9 cellular contexts compared by ENCODE assay signal in the genomic region with DNA sequence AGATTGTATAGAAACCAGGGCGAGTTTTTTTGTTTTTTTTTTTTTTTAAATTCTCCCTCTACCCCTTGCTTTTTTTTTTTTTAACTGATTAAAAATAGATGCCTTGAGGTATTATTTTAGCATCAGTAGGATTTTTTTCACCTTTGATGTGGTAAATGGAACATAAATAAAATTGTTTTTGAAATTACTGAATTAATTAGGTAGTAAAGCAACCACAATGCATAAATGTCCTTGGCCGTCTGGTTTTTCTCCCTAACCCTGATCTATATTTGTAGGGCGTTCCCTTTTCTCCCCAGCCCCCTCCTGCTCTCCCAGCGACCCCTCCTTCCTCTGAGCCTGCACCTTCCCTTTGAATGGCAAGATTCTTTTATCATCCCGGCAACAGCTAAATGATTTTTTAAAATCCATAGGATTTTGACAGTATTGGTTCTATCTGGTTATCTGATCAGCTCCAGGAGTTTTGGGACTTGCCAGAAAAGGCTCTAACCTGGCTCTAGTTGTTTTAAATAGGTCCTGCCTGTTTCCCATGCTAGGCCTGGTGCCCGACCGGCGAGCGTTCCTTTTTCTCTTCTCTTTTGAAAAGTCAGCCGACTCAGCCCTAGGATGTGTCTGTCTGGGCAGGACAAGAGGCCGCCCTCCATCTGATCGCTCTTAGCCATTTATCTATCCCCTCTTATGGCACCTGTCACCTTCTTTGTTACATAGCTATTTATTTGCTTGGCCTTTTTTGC.
DNase-seq lines count a peak whose midpoint lies in the region; ATAC-seq, FAIRE-seq and TF ChIP-seq lines count a peak whose summit lies in the region.
"Had no signal": no experiment of that assay in that cellular context is flagged by ENCODE, and none has a peak within 500 bp of the region (broad histone marks: within the 10 kb centered on the region; RNA-seq: fewer than 3 reads in every experiment).

No MANE protein-coding gene starts in this region.

- TF ChIP-seq CTCF in fibroblast of villous mesenchyme (IDR thresholded peaks at IDR 0.05; ENCODE audit: insufficient read depth, low read depth, low read length): no peak

- no peak overlapping the region for H3K18ac ChIP-seq in trophoblast cell (ENCODE audit: low read length)

- H4K20me1 ChIP-seq in GM23248 (ENCODE audit: insufficient read depth): 0 out of 2 replicates have a peak, but pooled peaks cover 7% of the 10 kb centered on the region

- H3K4me2 ChIP-seq in GM23248 (ENCODE audit: unreplicated experiment) (peak overlapping the region; percentile 56), trophoblast cell (ENCODE audit: low read length) (no peak overlapping the region)

- peaks cover 5% of the 10 kb centered on the region for H3K79me1 ChIP-seq in trophoblast cell (ENCODE audit: low read length)

- H4K91ac ChIP-seq in trophoblast cell (ENCODE audit: low read depth, low read length): no peak overlapping the region

- H2AFZ ChIP-seq in GM23248 (no peak overlapping the region), trophoblast cell (ENCODE audit: insufficient read depth, low read length, poor library complexity) (no peak overlapping the region)

- no peak for DNase-seq in GM23248
- no peak for DNase-seq in SK-N-MC (ENCODE audit: low read depth, low spot score)
- DNase-seq in fibroblast of villous mesenchyme (ENCODE audit: low read depth): peak; percentile 60
- no peak for DNase-seq in small intestine
- DNase-seq in trophoblast cell: no peak
- no peak for DNase-seq in ACHN

- no peak overlapping the region for H2BK12ac ChIP-seq in trophoblast cell (ENCODE audit: low read length)

- no peak overlapping the region for H2BK5ac ChIP-seq in trophoblast cell (ENCODE audit: low read depth, low read length, poor library complexity)

- H3K9me3 ChIP-seq in GM23248 (ENCODE audit: low read depth): no peaks in the 10 kb centered on the region
- no peaks in the 10 kb centered on the region for H3K9me3 ChIP-seq in SK-N-MC (ENCODE audit: low read depth, low read length)
- no peaks in the 10 kb centered on the region for H3K9me3 ChIP-seq in small intestine (ENCODE audit: control insufficient read depth, low read depth)
- H3K9me3 ChIP-seq in trophoblast cell (ENCODE audit: insufficient read depth, low read depth, low read length): no peaks in the 10 kb centered on the region

- no peaks in the 10 kb centered on the region for H3K36me3 ChIP-seq in GM23248 (ENCODE audit: low read depth)
- H3K36me3 ChIP-seq in SK-N-MC (ENCODE audit: insufficient read depth, low read length): no peaks in the 10 kb centered on the region
- peaks cover 0 to 2% of the 10 kb centered on the region in 2 donors for H3K36me3 ChIP-seq in small intestine (ENCODE audit: control insufficient read depth in 2 of 2, insufficient read depth in 2 of 2, low read length in 2 of 2)
- no peaks in the 10 kb centered on the region for H3K36me3 ChIP-seq in trophoblast cell (ENCODE audit: control insufficient read depth in 1 of 2, insufficient read depth in 2 of 2, low read length in 2 of 2)
- H3K36me3 ChIP-seq: cardiac muscle cell had no signal

- H3F3A ChIP-seq in GM23248 (ENCODE audit: insufficient read depth): peaks cover 28% of the 10 kb centered on the region; the same call in 1 of the 2 replicates

- H2AK5ac ChIP-seq in trophoblast cell (ENCODE audit: low read length): no peak overlapping the region

- no peak overlapping the region for H3K23ac ChIP-seq in trophoblast cell (ENCODE audit: low read length)

- H3K27me3 ChIP-seq in GM23248 (replicated peaks; ENCODE audit: insufficient read depth) (peaks cover 21% of the 10 kb centered on the region; the same call in 1 of the 2 replicates), small intestine (ENCODE audit: control insufficient read depth in 2 of 2, insufficient read depth in 2 of 2, low read length in 2 of 2) (no peaks in the 10 kb centered on the region), trophoblast cell (ENCODE audit: insufficient read depth, low read length) (no peaks in the 10 kb centered on the region)
- H3K27me3 ChIP-seq: cardiac muscle cell had no signal

- H3K27ac ChIP-seq in GM23248 (no peak overlapping the region), SK-N-MC (no peak overlapping the region), small intestine (ENCODE audit: low read depth in 1 of 2, low read length in 1 of 2) (peak overlapping the region; percentile 42 to 59), trophoblast cell (ENCODE audit: low read depth, low read length) (no peak overlapping the region)
- H3K27ac ChIP-seq: cardiac muscle cell had no signal

- no peaks in the 10 kb centered on the region for H3K9me2 ChIP-seq in GM23248 (ENCODE audit: insufficient read depth)

- no peak overlapping the region for H3K4ac ChIP-seq in trophoblast cell (ENCODE audit: low read depth, low read length)

- in situ Hi-C loops in GM23248 (cut with MboI): no loop called here
- in situ Hi-C loops in ACHN (cut with HindIII; ENCODE audit: low pct_ligation_motif_present, low pct_unique_long_range_greater_than_20kb, low sequenced_read_pairs): no loop called here

- FAIRE-seq in small intestine (lab: Jason Lieb, UNC): no peak

- H3K4me3 ChIP-seq in GM23248: no peak overlapping the region
- H3K4me3 ChIP-seq in SK-N-MC: peak overlapping the region; percentile 55
- H3K4me3 ChIP-seq in fibroblast of villous mesenchyme (ENCODE audit: low read depth, low read length): no peak overlapping the region
- H3K4me3 ChIP-seq in small intestine (ENCODE audit: low read depth in 1 of 2, low read length in 2 of 2): no peak overlapping the region
- no peak overlapping the region for H3K4me3 ChIP-seq in trophoblast cell (ENCODE audit: low read depth, low read length)
- H3K4me3 ChIP-seq: cardiac muscle cell had no signal

- H3K9ac ChIP-seq in GM23248 (no peak overlapping the region), SK-N-MC (ENCODE audit: insufficient read length) (no peak overlapping the region), trophoblast cell (ENCODE audit: low read length) (no peak overlapping the region)

- H4K8ac ChIP-seq in trophoblast cell (ENCODE audit: low read depth, low read length): no peak overlapping the region

- H2BK120ac ChIP-seq in trophoblast cell (ENCODE audit: insufficient read depth, low read length, poor library complexity): no peak overlapping the region

- H3K79me2 ChIP-seq in GM23248 (ENCODE audit: insufficient read depth) (no peaks in the 10 kb centered on the region), trophoblast cell (ENCODE audit: control insufficient read depth, insufficient read depth, low read length, poor library complexity) (peaks cover 2% of the 10 kb centered on the region)

- peaks cover 31% of the 10 kb centered on the region for H3K4me1 ChIP-seq in GM23248 (ENCODE audit: insufficient read depth)
- H3K4me1 ChIP-seq in small intestine (ENCODE audit: control insufficient read depth in 2 of 2, insufficient read depth in 1 of 2, low read depth in 1 of 2, low read length in 1 of 2): peaks cover 66% of the 10 kb centered on the region in 2 donors
- peaks cover 6 to 8% of the 10 kb centered on the region in 2 experiments for H3K4me1 ChIP-seq in trophoblast cell (ENCODE audit: control insufficient read depth in 1 of 2, insufficient read depth in 2 of 2, low read length in 2 of 2)

- no peak overlapping the region for H4K12ac ChIP-seq in trophoblast cell (ENCODE audit: low read depth, low read length)

- ATAC-seq in GM21825 (IDR thresholded peaks at IDR 0.05; ENCODE audit: unreplicated experiment): no peak
- no peak for ATAC-seq in HG03095 (IDR thresholded peaks at IDR 0.05; ENCODE audit: unreplicated experiment)

- H3K14ac ChIP-seq in trophoblast cell (ENCODE audit: low read length): no peak overlapping the region

- WGBS in GM23248 (ENCODE audit: low coverage in 1 of 2, low lambda C conversion rate in 2 of 2, missing lambda C conversion rate in 2 of 2), 2 experiments: 54 to 58% methylated on average over 12 of the region's 12 CpGs
- 76 to 82% (median 78%) methylated on average over 12 of the region's 12 CpGs for WGBS in small intestine, 3 donors
- WGBS in trophoblast cell (ENCODE audit: extremely low coverage, insufficient coverage, insufficient read length): no CpG with 5 or more reads among the region's 12 CpGs

Comparison
In these comparisons a context has a peak if more than half of its experiments do, and no peak if none do; other contexts are left out.
1. H3K27ac ChIP-seq: peak in small intestine (2 of 2); none in GM23248 (single experiment), SK-N-MC (single experiment) and trophoblast cell (single experiment).